13 cellular contexts compared by ENCODE assay signal in genomic region chr6:79239538-79240168, GRCh38. TPM values are rescaled to one million over a fixed set of nuclear protein-coding genes. Genes with fewer than 3 reads are reported as not detected.
DNase-seq lines count a peak whose midpoint lies in the region; ATAC-seq and TF ChIP-seq lines count a peak whose summit lies in the region.
"Had no signal": no experiment of that assay in that cellular context is flagged by ENCODE, and none has a peak within 500 bp of the region (broad histone marks: within the 10 kb centered on the region; RNA-seq: fewer than 3 reads in every experiment).

No MANE protein-coding gene starts in this region.

- no peak overlapping the region for H2AFZ ChIP-seq in OCI-LY3 (ENCODE audit: low read depth, low read length)

- no peaks in the 10 kb centered on the region for H4K20me1 ChIP-seq in OCI-LY3 (ENCODE audit: insufficient read depth, low read length)

- peak overlapping the region; percentile 69 for H3K4me3 ChIP-seq in OCI-LY3 (ENCODE audit: low read length)
- no peak overlapping the region for H3K4me3 ChIP-seq in esophagus muscularis mucosa

- no peaks in the 10 kb centered on the region for H3K27me3 Mint-ChIP-seq in progenitor cell of endocrine pancreas

- H3K36me3 Mint-ChIP-seq in progenitor cell of endocrine pancreas (ENCODE audit: insufficient read depth): no peaks in the 10 kb centered on the region

- H3K9me3 ChIP-seq in OCI-LY3 (ENCODE audit: insufficient read depth, low read length) (no peaks in the 10 kb centered on the region), esophagus muscularis mucosa (no peaks in the 10 kb centered on the region)

- WGBS in esophagus muscularis mucosa: 86% methylated on average over 6 of the region's 6 CpGs

- H3K4me1 ChIP-seq in OCI-LY3 (ENCODE audit: low read length) (peaks cover 33% of the 10 kb centered on the region), esophagus muscularis mucosa (peaks cover 0 to 11% (median 0%) of the 10 kb centered on the region in 4 donors)

- TF ChIP-seq EP300 in esophagus muscularis mucosa (IDR thresholded peaks at IDR 0.05): no peak

- H3K27ac ChIP-seq in OCI-LY3 (ENCODE audit: low read length) (peak overlapping the region; percentile 59), esophagus muscularis mucosa (replicated peaks in 1 of 4) (no peak overlapping the region)
- H3K27ac ChIP-seq: HL-60 had no signal

- H3K4me1 Mint-ChIP-seq in progenitor cell of endocrine pancreas (ENCODE audit: low read depth): peaks cover 10% of the 10 kb centered on the region

- H3K9me3 Mint-ChIP-seq in progenitor cell of endocrine pancreas (ENCODE audit: low read depth): peaks cover 4% of the 10 kb centered on the region

- ATAC-seq in GM18508 (IDR thresholded peaks at IDR 0.05; ENCODE audit: insufficient read depth, unreplicated experiment) (peak; percentile 52), GM21381 (IDR thresholded peaks at IDR 0.05; ENCODE audit: unreplicated experiment) (peak; percentile 56), HG03025 (IDR thresholded peaks at IDR 0.05; ENCODE audit: low FRiP score, unreplicated experiment) (peak; percentile 61)
- ATAC-seq: sciatic nerve had no signal

- H3K4me2 ChIP-seq in OCI-LY3 (ENCODE audit: low read length): peak overlapping the region; percentile 88

- intact Hi-C loops in esophagus muscularis mucosa (cut with DNase I): loop anchor here (5.0 to 10.0 kb wide), 2 partner anchors 298 to 865 kb away; partner anchors contain the start of genes BCKDHB and LCA5

- no peak overlapping the region for H3K27ac Mint-ChIP-seq in progenitor cell of endocrine pancreas

- H3K27me3 ChIP-seq in OCI-LY3 (ENCODE audit: low read depth, low read length) (no peaks in the 10 kb centered on the region), esophagus muscularis mucosa (no peaks in the 10 kb centered on the region)

- H3K36me3 ChIP-seq in OCI-LY3 (replicated peaks; ENCODE audit: low read depth, low read length) (peaks cover 4% of the 10 kb centered on the region), esophagus muscularis mucosa (no peaks in the 10 kb centered on the region)

- TF ChIP-seq CTCF in OCI-LY3 (IDR thresholded peaks at IDR 0.05; ENCODE audit: low read depth, low read length): no peak
- TF ChIP-seq CTCF in esophagus muscularis mucosa (IDR thresholded peaks at IDR 0.05): no peak
- TF ChIP-seq CTCF in progenitor cell of endocrine pancreas (IDR thresholded peaks at IDR 0.05; ENCODE audit: unreplicated experiment): no peak

- H3K9ac ChIP-seq in OCI-LY3 (ENCODE audit: low read length): 0 out of 2 replicates have a peak overlapping the region, but pooled peaks have one; percentile 15

- H3K79me2 ChIP-seq in OCI-LY3 (ENCODE audit: low read length): no peaks in the 10 kb centered on the region

- no peak for TF ChIP-seq POLR2A in esophagus muscularis mucosa (IDR thresholded peaks at IDR 0.05; ENCODE audit: low read depth)

- H3K4me3 Mint-ChIP-seq in progenitor cell of endocrine pancreas (ENCODE audit: low read depth): no peak overlapping the region

- DNase-seq in esophagus muscularis mucosa (ENCODE audit: extremely low spot score) (no peak), NCI-H524 treated with DMSO at 0.1 percent for 48 hours (lab: John Stamatoyannopoulos, UW) (no peak), NCI-H2107 treated with DMSO at 0.1 percent for 48 hours (lab: John Stamatoyannopoulos, UW; ENCODE audit: unreplicated experiment) (no peak), progenitor cell of endocrine pancreas (ENCODE audit: low spot score, unreplicated experiment) (no peak)
- DNase-seq: aorta, NCI-H1048, T-helper 2 cell had no signal

RNA-seq across cellular contexts. Expression of gene HMGN3, which starts 5.2 kb away (rescaled TPM):
- total RNA-seq in esophagus muscularis mucosa (10 to 100 TPM; 27.6 to 61.0 (median 47.1) TPM), progenitor cell of endocrine pancreas (150 and 153 TPM in 2 replicates)
